1 cellular context compared by ENCODE assay signal in the genomic region with DNA sequence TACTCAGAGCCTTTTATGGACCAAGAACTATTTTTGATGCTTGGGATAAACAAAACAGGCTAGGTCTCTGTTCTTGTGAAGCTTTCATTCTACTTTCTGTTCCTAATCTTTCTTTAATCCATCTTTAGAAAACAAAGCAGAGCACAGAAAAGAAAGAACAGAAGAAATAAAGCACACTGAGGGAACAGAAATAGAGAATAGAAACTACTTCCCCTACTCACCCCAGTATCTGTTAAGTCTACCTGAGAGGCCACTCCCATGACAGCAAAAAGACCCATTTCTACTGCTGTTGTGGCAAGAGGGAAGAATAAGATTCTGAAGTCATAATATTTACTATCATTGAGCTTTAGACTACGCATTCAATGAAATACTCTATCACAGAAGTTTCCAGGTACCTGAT.
TF ChIP-seq lines count a peak whose summit lies in the region.

No MANE protein-coding gene starts in this region.

TF ChIP-seq in WTC11, 78 proteins besides CTCF, POLR2A, EP300 and RAD21 (continued from another document):
- TF ChIP-seq, protein P1, sequence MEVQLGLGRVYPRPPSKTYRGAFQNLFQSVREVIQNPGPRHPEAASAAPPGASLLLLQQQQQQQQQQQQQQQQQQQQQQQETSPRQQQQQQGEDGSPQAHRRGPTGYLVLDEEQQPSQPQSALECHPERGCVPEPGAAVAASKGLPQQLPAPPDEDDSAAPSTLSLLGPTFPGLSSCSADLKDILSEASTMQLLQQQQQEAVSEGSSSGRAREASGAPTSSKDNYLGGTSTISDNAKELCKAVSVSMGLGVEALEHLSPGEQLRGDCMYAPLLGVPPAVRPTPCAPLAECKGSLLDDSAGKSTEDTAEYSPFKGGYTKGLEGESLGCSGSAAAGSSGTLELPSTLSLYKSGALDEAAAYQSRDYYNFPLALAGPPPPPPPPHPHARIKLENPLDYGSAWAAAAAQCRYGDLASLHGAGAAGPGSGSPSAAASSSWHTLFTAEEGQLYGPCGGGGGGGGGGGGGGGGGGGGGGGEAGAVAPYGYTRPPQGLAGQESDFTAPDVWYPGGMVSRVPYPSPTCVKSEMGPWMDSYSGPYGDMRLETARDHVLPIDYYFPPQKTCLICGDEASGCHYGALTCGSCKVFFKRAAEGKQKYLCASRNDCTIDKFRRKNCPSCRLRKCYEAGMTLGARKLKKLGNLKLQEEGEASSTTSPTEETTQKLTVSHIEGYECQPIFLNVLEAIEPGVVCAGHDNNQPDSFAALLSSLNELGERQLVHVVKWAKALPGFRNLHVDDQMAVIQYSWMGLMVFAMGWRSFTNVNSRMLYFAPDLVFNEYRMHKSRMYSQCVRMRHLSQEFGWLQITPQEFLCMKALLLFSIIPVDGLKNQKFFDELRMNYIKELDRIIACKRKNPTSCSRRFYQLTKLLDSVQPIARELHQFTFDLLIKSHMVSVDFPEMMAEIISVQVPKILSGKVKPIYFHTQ (CRISPR knock-in tag; IDR thresholded peaks at IDR 0.05) = no peak
- TF ChIP-seq FOXJ3 (CRISPR knock-in tag; IDR thresholded peaks at IDR 0.05; ENCODE audit: borderline replicate concordance) (no peak), SP1 (CRISPR knock-in tag; conservative IDR thresholded peaks at IDR 0.05) (no peak), ZNF138 (CRISPR knock-in tag; conservative IDR thresholded peaks at IDR 0.05) (no peak), CREB1 (CRISPR knock-in tag; IDR thresholded peaks at IDR 0.05) (no peak)
- TF ChIP-seq, protein P2, sequence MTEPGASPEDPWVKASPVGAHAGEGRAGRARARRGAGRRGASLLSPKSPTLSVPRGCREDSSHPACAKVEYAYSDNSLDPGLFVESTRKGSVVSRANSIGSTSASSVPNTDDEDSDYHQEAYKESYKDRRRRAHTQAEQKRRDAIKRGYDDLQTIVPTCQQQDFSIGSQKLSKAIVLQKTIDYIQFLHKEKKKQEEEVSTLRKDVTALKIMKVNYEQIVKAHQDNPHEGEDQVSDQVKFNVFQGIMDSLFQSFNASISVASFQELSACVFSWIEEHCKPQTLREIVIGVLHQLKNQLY (CRISPR knock-in tag; IDR thresholded peaks at IDR 0.05) = no peak
- TF ChIP-seq, protein P3, sequence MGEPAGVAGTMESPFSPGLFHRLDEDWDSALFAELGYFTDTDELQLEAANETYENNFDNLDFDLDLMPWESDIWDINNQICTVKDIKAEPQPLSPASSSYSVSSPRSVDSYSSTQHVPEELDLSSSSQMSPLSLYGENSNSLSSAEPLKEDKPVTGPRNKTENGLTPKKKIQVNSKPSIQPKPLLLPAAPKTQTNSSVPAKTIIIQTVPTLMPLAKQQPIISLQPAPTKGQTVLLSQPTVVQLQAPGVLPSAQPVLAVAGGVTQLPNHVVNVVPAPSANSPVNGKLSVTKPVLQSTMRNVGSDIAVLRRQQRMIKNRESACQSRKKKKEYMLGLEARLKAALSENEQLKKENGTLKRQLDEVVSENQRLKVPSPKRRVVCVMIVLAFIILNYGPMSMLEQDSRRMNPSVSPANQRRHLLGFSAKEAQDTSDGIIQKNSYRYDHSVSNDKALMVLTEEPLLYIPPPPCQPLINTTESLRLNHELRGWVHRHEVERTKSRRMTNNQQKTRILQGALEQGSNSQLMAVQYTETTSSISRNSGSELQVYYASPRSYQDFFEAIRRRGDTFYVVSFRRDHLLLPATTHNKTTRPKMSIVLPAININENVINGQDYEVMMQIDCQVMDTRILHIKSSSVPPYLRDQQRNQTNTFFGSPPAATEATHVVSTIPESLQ (CRISPR knock-in tag; IDR thresholded peaks at IDR 0.05) = no peak
- TF ChIP-seq, protein P4, sequence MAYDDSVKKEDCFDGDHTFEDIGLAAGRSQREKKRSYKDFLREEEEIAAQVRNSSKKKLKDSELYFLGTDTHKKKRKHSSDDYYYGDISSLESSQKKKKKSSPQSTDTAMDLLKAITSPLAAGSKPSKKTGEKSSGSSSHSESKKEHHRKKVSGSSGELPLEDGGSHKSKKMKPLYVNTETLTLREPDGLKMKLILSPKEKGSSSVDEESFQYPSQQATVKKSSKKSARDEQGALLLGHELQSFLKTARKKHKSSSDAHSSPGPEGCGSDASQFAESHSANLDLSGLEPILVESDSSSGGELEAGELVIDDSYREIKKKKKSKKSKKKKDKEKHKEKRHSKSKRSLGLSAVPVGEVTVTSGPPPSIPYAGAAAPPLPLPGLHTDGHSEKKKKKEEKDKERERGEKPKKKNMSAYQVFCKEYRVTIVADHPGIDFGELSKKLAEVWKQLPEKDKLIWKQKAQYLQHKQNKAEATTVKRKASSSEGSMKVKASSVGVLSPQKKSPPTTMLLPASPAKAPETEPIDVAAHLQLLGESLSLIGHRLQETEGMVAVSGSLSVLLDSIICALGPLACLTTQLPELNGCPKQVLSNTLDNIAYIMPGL (CRISPR knock-in tag; IDR thresholded peaks at IDR 0.05) = no peak
- TF ChIP-seq, protein P5, sequence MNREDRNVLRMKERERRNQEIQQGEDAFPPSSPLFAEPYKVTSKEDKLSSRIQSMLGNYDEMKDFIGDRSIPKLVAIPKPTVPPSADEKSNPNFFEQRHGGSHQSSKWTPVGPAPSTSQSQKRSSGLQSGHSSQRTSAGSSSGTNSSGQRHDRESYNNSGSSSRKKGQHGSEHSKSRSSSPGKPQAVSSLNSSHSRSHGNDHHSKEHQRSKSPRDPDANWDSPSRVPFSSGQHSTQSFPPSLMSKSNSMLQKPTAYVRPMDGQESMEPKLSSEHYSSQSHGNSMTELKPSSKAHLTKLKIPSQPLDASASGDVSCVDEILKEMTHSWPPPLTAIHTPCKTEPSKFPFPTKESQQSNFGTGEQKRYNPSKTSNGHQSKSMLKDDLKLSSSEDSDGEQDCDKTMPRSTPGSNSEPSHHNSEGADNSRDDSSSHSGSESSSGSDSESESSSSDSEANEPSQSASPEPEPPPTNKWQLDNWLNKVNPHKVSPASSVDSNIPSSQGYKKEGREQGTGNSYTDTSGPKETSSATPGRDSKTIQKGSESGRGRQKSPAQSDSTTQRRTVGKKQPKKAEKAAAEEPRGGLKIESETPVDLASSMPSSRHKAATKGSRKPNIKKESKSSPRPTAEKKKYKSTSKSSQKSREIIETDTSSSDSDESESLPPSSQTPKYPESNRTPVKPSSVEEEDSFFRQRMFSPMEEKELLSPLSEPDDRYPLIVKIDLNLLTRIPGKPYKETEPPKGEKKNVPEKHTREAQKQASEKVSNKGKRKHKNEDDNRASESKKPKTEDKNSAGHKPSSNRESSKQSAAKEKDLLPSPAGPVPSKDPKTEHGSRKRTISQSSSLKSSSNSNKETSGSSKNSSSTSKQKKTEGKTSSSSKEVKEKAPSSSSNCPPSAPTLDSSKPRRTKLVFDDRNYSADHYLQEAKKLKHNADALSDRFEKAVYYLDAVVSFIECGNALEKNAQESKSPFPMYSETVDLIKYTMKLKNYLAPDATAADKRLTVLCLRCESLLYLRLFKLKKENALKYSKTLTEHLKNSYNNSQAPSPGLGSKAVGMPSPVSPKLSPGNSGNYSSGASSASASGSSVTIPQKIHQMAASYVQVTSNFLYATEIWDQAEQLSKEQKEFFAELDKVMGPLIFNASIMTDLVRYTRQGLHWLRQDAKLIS (CRISPR knock-in tag; IDR thresholded peaks at IDR 0.05; ENCODE audit: borderline replicate concordance) = no peak
- TF ChIP-seq, protein P6, sequence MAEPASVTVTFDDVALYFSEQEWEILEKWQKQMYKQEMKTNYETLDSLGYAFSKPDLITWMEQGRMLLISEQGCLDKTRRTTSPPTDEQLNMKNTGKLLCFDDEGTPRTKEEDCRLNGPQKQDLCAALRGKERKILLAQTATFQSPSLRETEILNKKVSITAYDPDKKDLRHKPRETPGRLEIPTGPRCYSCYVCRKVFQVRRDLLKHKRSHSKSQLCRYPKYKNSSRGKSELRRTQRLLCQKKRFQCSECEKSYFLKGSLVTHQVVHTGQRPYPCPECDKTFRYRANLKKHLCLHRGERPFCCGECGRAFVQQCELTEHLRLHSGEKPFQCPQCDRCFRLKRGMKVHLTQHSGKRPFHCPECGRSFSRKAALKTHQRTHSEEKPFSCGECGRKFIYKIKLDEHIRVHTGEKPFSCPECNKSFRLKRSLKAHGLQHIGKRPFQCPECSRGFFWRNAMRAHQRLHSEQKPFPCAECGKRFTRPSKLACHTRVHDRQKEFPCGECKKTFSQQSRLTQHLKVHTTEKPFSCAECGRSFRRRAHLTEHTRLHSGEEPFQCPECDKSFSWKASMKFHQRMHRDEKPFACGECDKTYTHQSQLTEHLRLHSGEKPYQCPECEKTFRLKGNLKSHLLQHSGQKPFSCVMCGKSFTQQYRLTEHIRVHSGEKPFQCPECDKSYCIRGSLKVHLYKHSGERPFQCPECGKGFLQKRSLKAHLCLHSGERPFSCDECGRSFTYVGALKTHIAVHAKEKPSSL (CRISPR knock-in tag; conservative IDR thresholded peaks at IDR 0.05) = no peak
- TF ChIP-seq, protein P7, sequence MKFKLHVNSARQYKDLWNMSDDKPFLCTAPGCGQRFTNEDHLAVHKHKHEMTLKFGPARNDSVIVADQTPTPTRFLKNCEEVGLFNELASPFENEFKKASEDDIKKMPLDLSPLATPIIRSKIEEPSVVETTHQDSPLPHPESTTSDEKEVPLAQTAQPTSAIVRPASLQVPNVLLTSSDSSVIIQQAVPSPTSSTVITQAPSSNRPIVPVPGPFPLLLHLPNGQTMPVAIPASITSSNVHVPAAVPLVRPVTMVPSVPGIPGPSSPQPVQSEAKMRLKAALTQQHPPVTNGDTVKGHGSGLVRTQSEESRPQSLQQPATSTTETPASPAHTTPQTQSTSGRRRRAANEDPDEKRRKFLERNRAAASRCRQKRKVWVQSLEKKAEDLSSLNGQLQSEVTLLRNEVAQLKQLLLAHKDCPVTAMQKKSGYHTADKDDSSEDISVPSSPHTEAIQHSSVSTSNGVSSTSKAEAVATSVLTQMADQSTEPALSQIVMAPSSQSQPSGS (CRISPR knock-in tag; IDR thresholded peaks at IDR 0.05; ENCODE audit: borderline replicate concordance, low read depth) = no peak
